ENCODE assay signal across 8 cellular contexts in the genomic region with DNA sequence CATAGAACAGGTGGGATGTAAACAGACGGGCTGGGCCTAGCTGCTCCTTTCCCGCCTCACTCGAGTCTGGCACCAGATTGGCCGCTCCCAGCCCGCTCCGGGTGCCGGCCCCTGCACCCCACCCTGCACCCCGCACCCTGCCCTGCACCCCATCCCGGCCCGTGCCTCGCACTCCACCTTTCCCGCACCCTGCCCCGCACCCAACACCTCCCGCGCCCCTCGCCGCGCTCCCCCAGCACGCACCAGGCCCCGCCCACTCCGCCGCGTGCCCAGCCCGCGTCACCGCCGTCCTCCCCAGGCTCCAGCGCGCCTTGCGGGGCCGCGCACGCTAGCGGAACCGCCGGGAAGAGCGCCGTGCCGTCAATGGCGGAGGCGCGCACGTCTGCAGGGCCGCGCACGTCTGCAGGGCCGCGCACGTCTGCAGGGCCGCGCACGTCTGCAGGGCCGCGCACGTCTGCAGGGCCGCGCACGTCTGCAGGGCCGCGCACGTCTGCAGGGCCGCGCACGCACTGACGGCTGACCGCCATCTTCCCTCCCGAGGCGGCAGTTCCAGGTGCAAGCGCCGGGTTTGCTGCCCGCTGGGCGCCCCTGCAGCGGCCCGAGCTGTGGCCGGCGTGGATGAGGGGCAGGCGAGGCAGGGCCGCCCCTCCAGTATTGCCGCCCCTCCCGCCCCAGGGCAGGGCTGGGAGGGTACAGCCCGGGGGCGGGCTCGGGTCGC. TPM values are rescaled to one million over a fixed set of nuclear protein-coding genes. Genes with fewer than 3 reads are reported as not detected.
DNase-seq lines count a peak whose midpoint lies in the region; ATAC-seq lines count a peak whose summit lies in the region.

Gene UBE3C, plus strand, starts transcription at position 503 of the 718 bp plus-strand sequence. CDS start 347 bp downstream, outside the sequence.

- H3K4me3 ChIP-seq in HUES48 (ENCODE audit: low read depth, low read length) = peak within 1 kb of the TSS; percentile 97
- H3K4me3 ChIP-seq in NT2/D1 (ENCODE audit: insufficient read length, low read depth) = peak within 1 kb of the TSS; percentile 88
- peak within 1 kb of the TSS; percentile 77 for H3K4me3 ChIP-seq in endocrine pancreas (ENCODE audit: control insufficient read depth, insufficient read depth, low read length)

- H3K36me3 ChIP-seq in HUES48 (ENCODE audit: control insufficient read depth, insufficient read depth, low read length) (peaks cover 29% of the 10 kb centered on the region), NT2/D1 (ENCODE audit: insufficient read depth, insufficient read length, low read length) (peaks cover 27% of the 10 kb centered on the region), endocrine pancreas (ENCODE audit: control insufficient read depth, insufficient read depth, low read length) (no peaks in the 10 kb centered on the region)

- peak; percentile 83 for ATAC-seq in GM21381 (IDR thresholded peaks at IDR 0.05; ENCODE audit: unreplicated experiment)
- ATAC-seq in activated CD8-positive, alpha-beta memory T cell treated with anti-CD3 and anti-CD28 coated beads, Interleukin-2, amount 10 ng/mL, durations not matched to agents 7 days and 5 days = peak; percentile 85

- no peaks in the 10 kb centered on the region for H3K9me3 Mint-ChIP-seq in activated CD8-positive, alpha-beta memory T cell treated with anti-CD3 and anti-CD28 coated beads, Interleukin-2, amount 10 ng/mL, durations not matched to agents 7 days and 5 days (ENCODE audit: low read depth)

- CTCF ChIA-PET in activated CD8-positive, alpha-beta memory T cell treated with anti-CD3 and anti-CD28 coated beads, Interleukin-2, amount 10 ng/mL, durations not matched to agents 7 days and 5 days (lab: Charles Lee) = no interaction called here

- peaks cover 24% of the 10 kb centered on the region for H3K36me3 Mint-ChIP-seq in activated CD8-positive, alpha-beta memory T cell treated with anti-CD3 and anti-CD28 coated beads, Interleukin-2, amount 10 ng/mL, durations not matched to agents 7 days and 5 days

- H3K4me1 ChIP-seq in HUES48 (ENCODE audit: control insufficient read depth, insufficient read depth, low read length) (peaks cover 11% of the 10 kb centered on the region; the same call in 1 of the 2 replicates), NT2/D1 (ENCODE audit: insufficient read depth, insufficient read length) (peaks cover 12% of the 10 kb centered on the region), endocrine pancreas (ENCODE audit: control insufficient read depth, insufficient read depth, low read length) (peaks cover 11% of the 10 kb centered on the region)

- peak within 1 kb of the TSS; percentile 83 for H3K9ac ChIP-seq in HUES48 (ENCODE audit: low read depth, low read length)
- peak within 1 kb of the TSS; percentile 85 for H3K9ac ChIP-seq in NT2/D1 (ENCODE audit: insufficient read length, low read depth)
- H3K9ac ChIP-seq in endocrine pancreas (ENCODE audit: control insufficient read depth, insufficient read depth, low read length) = peak within 1 kb of the TSS; percentile 75

- H3K27ac ChIP-seq in HUES48 (ENCODE audit: low read depth, low read length) = peak within 1 kb of the TSS; percentile 88

- H3K27ac Mint-ChIP-seq in activated CD8-positive, alpha-beta memory T cell treated with anti-CD3 and anti-CD28 coated beads, Interleukin-2, amount 10 ng/mL, durations not matched to agents 7 days and 5 days = peak within 1 kb of the TSS; percentile 98

- H3K27me3 ChIP-seq in HUES48 (ENCODE audit: control insufficient read depth, insufficient read depth, low read length) = no peaks in the 10 kb centered on the region
- H3K27me3 ChIP-seq in NT2/D1 (ENCODE audit: insufficient read depth, insufficient read length) = no peaks in the 10 kb centered on the region
- no peaks in the 10 kb centered on the region for H3K27me3 ChIP-seq in endocrine pancreas (ENCODE audit: control insufficient read depth, insufficient read depth, low read length)

- H3K4me3 Mint-ChIP-seq in activated CD8-positive, alpha-beta memory T cell treated with anti-CD3 and anti-CD28 coated beads, Interleukin-2, amount 10 ng/mL, durations not matched to agents 7 days and 5 days = peak within 1 kb of the TSS; percentile 76

- H3K27me3 Mint-ChIP-seq in activated CD8-positive, alpha-beta memory T cell treated with anti-CD3 and anti-CD28 coated beads, Interleukin-2, amount 10 ng/mL, durations not matched to agents 7 days and 5 days = no peaks in the 10 kb centered on the region

- peaks cover 41% of the 10 kb centered on the region for H3K4me1 Mint-ChIP-seq in activated CD8-positive, alpha-beta memory T cell treated with anti-CD3 and anti-CD28 coated beads, Interleukin-2, amount 10 ng/mL, durations not matched to agents 7 days and 5 days

- peak; percentile 86 for DNase-seq in COLO829 (ENCODE audit: low spot score)
- peak; percentile 93 for DNase-seq in NT2/D1 (ENCODE audit: low read depth, low spot score)
- DNase-seq in activated CD8-positive, alpha-beta memory T cell treated with anti-CD3 and anti-CD28 coated beads, Interleukin-2, amount 10 ng/mL, durations not matched to agents 7 days and 5 days = peak; percentile 92
- DNase-seq in mesenteric fat pad (ENCODE audit: low spot score) = peak; percentile 96
- DNase-seq in stimulated activated CD8-positive, alpha-beta memory T cell treated with anti-CD3 and anti-CD28 coated beads, Interleukin-15, amount 100 ng/mL, for 1 hour (ENCODE audit: low read depth) = peak; percentile 74

- H3K9me3 ChIP-seq in HUES48 (ENCODE audit: control insufficient read depth, insufficient read depth, low read length) (no peaks in the 10 kb centered on the region), NT2/D1 (ENCODE audit: insufficient read depth, low read length) (no peaks in the 10 kb centered on the region), endocrine pancreas (ENCODE audit: control insufficient read depth, low read length) (no peaks in the 10 kb centered on the region)

RNA-seq across cellular contexts. Expression of gene UBE3C, which starts in this region (rescaled TPM):
- 10 to 100 TPM; 54.8 to 62.1 TPM for total RNA-seq in activated CD8-positive, alpha-beta memory T cell treated with anti-CD3 and anti-CD28 coated beads, Interleukin-2, amount 10 ng/mL, durations not matched to agents 7 days and 5 days
- total RNA-seq in mesenteric fat pad = 75.3 TPM

Comparison
In these comparisons a context has a peak if more than half of its experiments do, and no peak if none do; other contexts are left out.
1. Peak in every context shown above with its lines: DNase-seq, ATAC-seq, H3K4me3 ChIP-seq and H3K27ac ChIP-seq.